12 cellular contexts compared by ENCODE assay signal in genomic region chr22:18033204-18033998, GRCh38. TPM values are rescaled to one million over a fixed set of nuclear protein-coding genes. Genes with fewer than 3 reads are reported as not detected.
DNase-seq lines count a peak whose midpoint lies in the region; ATAC-seq and TF ChIP-seq lines count a peak whose summit lies in the region.
"Had no signal": no experiment of that assay in that cellular context is flagged by ENCODE, and none has a peak within 500 bp of the region (broad histone marks: within the 10 kb centered on the region; RNA-seq: fewer than 3 reads in every experiment).

No MANE protein-coding gene starts in this region.

- no peaks in the 10 kb centered on the region for H3K36me3 ChIP-seq in SK-N-SH (replicated peaks in 1 of 2; ENCODE audit: control insufficient read depth in 1 of 2, insufficient read depth in 2 of 2, low read length in 1 of 2)
- H3K36me3 ChIP-seq in psoas muscle (ENCODE audit: insufficient read depth in 1 of 2, low read depth in 1 of 2): no peaks in the 10 kb centered on the region
- H3K36me3 ChIP-seq: BLaER1 treated with 17β-estradiol and CSF1 and Interleukin-3, amounts not matched to agents 10 nM and 100 nM had no signal

- no peaks in the 10 kb centered on the region for H3K79me2 ChIP-seq in SK-N-SH (ENCODE audit: insufficient read depth)

- H3K4me1 Mint-ChIP-seq in activated CD4-positive, alpha-beta T cell treated with anti-CD3 and anti-CD28 coated beads, Interleukin-2, amount 10 ng/mL, durations not matched to agents 24 days and 14 days: no peaks in the 10 kb centered on the region

- H4K20me1 ChIP-seq in SK-N-SH (ENCODE audit: insufficient read depth): no peaks in the 10 kb centered on the region
- H4K20me1 ChIP-seq: BLaER1 treated with 17β-estradiol and CSF1 and Interleukin-3, amounts not matched to agents 10 nM and 100 nM had no signal

- ATAC-seq in psoas muscle: no peak
- ATAC-seq in HG03108 (IDR thresholded peaks at IDR 0.05; ENCODE audit: unreplicated experiment): no peak

- TF ChIP-seq CTCF in SK-N-SH (IDR thresholded peaks at IDR 0.05): no peak
- peak; percentile 13 for TF ChIP-seq CTCF in fibroblast of pulmonary artery (IDR thresholded peaks at IDR 0.05; ENCODE audit: low read length, missing control alignments)
- no peak for TF ChIP-seq CTCF in psoas muscle (IDR thresholded peaks at IDR 0.05)

- no peak for TF ChIP-seq EP300 in SK-N-SH (IDR thresholded peaks at IDR 0.05; ENCODE audit: borderline replicate concordance in 1 of 2, low read depth in 1 of 2, low read length in 1 of 2)

- TF ChIP-seq RAD21 in SK-N-SH (IDR thresholded peaks at IDR 0.05; ENCODE audit: low read length): no peak

- H3K9ac ChIP-seq in SK-N-SH: no peak overlapping the region; the same call in 1 of the 2 replicates
- H3K9ac ChIP-seq: BLaER1 treated with 17β-estradiol and CSF1 and Interleukin-3, amounts not matched to agents 10 nM and 100 nM had no signal

- CTCF ChIA-PET in SK-N-SH (lab: Yijun Ruan, JAX): interaction anchor here (0.8 to 2.3 kb wide), 5 partner anchors 10 to 203 kb away, joined by 3 to 7 read pairs (median 3); no protein-coding TSS in a partner anchor

- no peaks in the 10 kb centered on the region for H3K9me2 ChIP-seq in SK-N-SH

- DNase-seq in AG08395 (ENCODE audit: low spot score) (peak; percentile 58), SK-N-SH (no peak), fibroblast of pulmonary artery (ENCODE audit: low read depth) (peak; percentile 37), psoas muscle (no peak), CD1c-positive myeloid dendritic cell (ENCODE audit: extremely low spot score) (no peak)
- DNase-seq in activated CD4-positive, alpha-beta T cell treated with anti-CD3 and anti-CD28 coated beads, Interleukin-2, amount 10 ng/mL, durations not matched to agents 24 days and 14 days: no peak
- DNase-seq in activated CD8-positive, alpha-beta memory T cell treated with anti-CD3 and anti-CD28 coated beads, Interleukin-2, amount 50 U/mL, for 48 hours: no peak
- DNase-seq: activated T-cell treated with anti-CD3 and anti-CD28 coated beads, Interleukin-2, amount 50 U/mL, for 1 hour; central memory CD4-positive, alpha-beta T cell had no signal

- H3F3A ChIP-seq in SK-N-SH (replicated peaks; ENCODE audit: insufficient read depth): peaks cover 19% of the 10 kb centered on the region

- no peak overlapping the region for H2AFZ ChIP-seq in SK-N-SH (ENCODE audit: low read depth)

- WGBS in SK-N-SH (ENCODE audit: low lambda C conversion rate): 77% methylated on average over 4 of the region's 6 CpGs
- 70 to 82% (median 76%) methylated on average over 6 of the region's 6 CpGs for WGBS in psoas muscle, 3 donors

- H3K4me3 Mint-ChIP-seq in activated CD4-positive, alpha-beta T cell treated with anti-CD3 and anti-CD28 coated beads, Interleukin-2, amount 10 ng/mL, durations not matched to agents 24 days and 14 days: no peak overlapping the region

- no peak overlapping the region for H3K4me3 ChIP-seq in SK-N-SH (ENCODE audit: low read depth in 2 of 2, low read length in 1 of 2)
- H3K4me3 ChIP-seq in fibroblast of pulmonary artery (replicated peaks; ENCODE audit: low read depth, low read length): no peak overlapping the region
- no peak overlapping the region for H3K4me3 ChIP-seq in psoas muscle
- H3K4me3 ChIP-seq: BLaER1 treated with 17β-estradiol and CSF1 and Interleukin-3, amounts not matched to agents 10 nM and 100 nM had no signal

- H3K4me2 ChIP-seq in SK-N-SH: peak overlapping the region; percentile 70
- H3K4me2 ChIP-seq: BLaER1 treated with 17β-estradiol and CSF1 and Interleukin-3, amounts not matched to agents 10 nM and 100 nM had no signal

- H3K27me3 ChIP-seq in SK-N-SH (ENCODE audit: insufficient read depth) (no peaks in the 10 kb centered on the region), psoas muscle (ENCODE audit: insufficient read depth in 3 of 3, low read length in 2 of 3) (no peaks in the 10 kb centered on the region)
- H3K27me3 ChIP-seq: BLaER1 treated with 17β-estradiol and CSF1 and Interleukin-3, amounts not matched to agents 10 nM and 100 nM had no signal

- POLR2A ChIA-PET in SK-N-SH (lab: Yijun Ruan, JAX): no interaction called here

- H3K27ac ChIP-seq in SK-N-SH (ENCODE audit: low read depth in 2 of 2, low read length in 1 of 2): peak overlapping the region; percentile 77 to 93; a peak in 3 of 4 replicates
- H3K27ac ChIP-seq in psoas muscle: peak overlapping the region; percentile 79
- H3K27ac ChIP-seq: BLaER1 treated with 17β-estradiol and CSF1 and Interleukin-3, amounts not matched to agents 10 nM and 100 nM; VCaP had no signal

- H3K36me3 Mint-ChIP-seq in activated CD4-positive, alpha-beta T cell treated with anti-CD3 and anti-CD28 coated beads, Interleukin-2, amount 10 ng/mL, durations not matched to agents 24 days and 14 days (ENCODE audit: low read depth): no peaks in the 10 kb centered on the region

- H3K9me3 ChIP-seq in SK-N-SH: no peaks in the 10 kb centered on the region
- H3K9me3 ChIP-seq in psoas muscle: no peaks in the 10 kb centered on the region
- H3K9me3 ChIP-seq: BLaER1 treated with 17β-estradiol and CSF1 and Interleukin-3, amounts not matched to agents 10 nM and 100 nM had no signal

- intact Hi-C loops in psoas muscle (cut with DNase I): loop anchor here in 1 of 2 donors (5.0 kb wide), 1 partner anchor 44 kb away; the partner anchor contains the start of gene PEX26
- intact Hi-C loops in activated CD4-positive, alpha-beta T cell treated with anti-CD3 and anti-CD28 coated beads, Interleukin-2, amount 10 ng/mL, durations not matched to agents 24 days and 14 days (cut with micrococcal nuclease): no loop called here

- no peaks in the 10 kb centered on the region for H3K9me3 Mint-ChIP-seq in activated CD4-positive, alpha-beta T cell treated with anti-CD3 and anti-CD28 coated beads, Interleukin-2, amount 10 ng/mL, durations not matched to agents 24 days and 14 days

- H3K27ac Mint-ChIP-seq in activated CD4-positive, alpha-beta T cell treated with anti-CD3 and anti-CD28 coated beads, Interleukin-2, amount 10 ng/mL, durations not matched to agents 24 days and 14 days: no peak overlapping the region

- H3K4me1 ChIP-seq in SK-N-SH (ENCODE audit: control insufficient read depth in 1 of 2, insufficient read depth in 2 of 2, low read depth in 1 of 2, low read length in 1 of 2) (peaks cover 11 to 16% of the 10 kb centered on the region in 2 experiments; a peak in 3 of 4 replicates), psoas muscle (peaks cover 40% of the 10 kb centered on the region)

- H3K27me3 Mint-ChIP-seq in activated CD4-positive, alpha-beta T cell treated with anti-CD3 and anti-CD28 coated beads, Interleukin-2, amount 10 ng/mL, durations not matched to agents 24 days and 14 days: peaks cover 10% of the 10 kb centered on the region

TF ChIP-seq in SK-N-SH, 30 proteins besides CTCF, POLR2A, EP300 and RAD21:
- TF ChIP-seq GABPA (IDR thresholded peaks at IDR 0.05; ENCODE audit: low read depth) (no peak), NRF1 (IDR thresholded peaks at IDR 0.05; ENCODE audit: low read depth, low read length) (no peak), MAX (IDR thresholded peaks at IDR 0.05; ENCODE audit: low read depth) (0 out of 2 replicates have a peak, but pooled peaks have one; percentile 18)

RNA-seq across cellular contexts. Expression of gene MICAL3, which starts 9.0 kb away (rescaled TPM):
- polyA plus RNA-seq in SK-N-SH (2012; rRNA removed) (50.9 and 83.1 TPM in 2 replicates), psoas muscle (1 to 10 TPM; 2.1 to 6.9 (median 3.5) TPM)
- polyA plus RNA-seq in SK-N-SH (2012; cell fraction: cytosol; rRNA removed): 35.5 and 39.3 TPM in 2 replicates
- 293 and 319 TPM in 2 replicates for polyA plus RNA-seq in SK-N-SH (2012; cell fraction: nucleus; rRNA removed)
- 10 to 100 TPM; 15.5 to 38.3 (median 27.1) TPM for total RNA-seq in psoas muscle
- 47.0 and 51.2 TPM in 2 replicates for total RNA-seq in activated CD4-positive, alpha-beta T cell treated with anti-CD3 and anti-CD28 coated beads, Interleukin-2, amount 10 ng/mL, durations not matched to agents 24 days and 14 days

RNA-seq across cellular contexts. Expression of gene PEX26, which starts 44.4 kb away (rescaled TPM):
- 13.0 and 17.5 TPM in 2 replicates for polyA plus RNA-seq in SK-N-SH (2012; rRNA removed)
- polyA plus RNA-seq in SK-N-SH (2012; cell fraction: cytosol; rRNA removed): 7.8 and 12.2 TPM in 2 replicates
- 15.3 and 16.2 TPM in 2 replicates for polyA plus RNA-seq in SK-N-SH (2012; cell fraction: nucleus; rRNA removed)
- 10 to 100 TPM; 17.6 to 23.4 (median 19.8) TPM for total RNA-seq in psoas muscle
- 10 to 100 TPM; 11.2 to 19.0 (median 15.2) TPM for polyA plus RNA-seq in psoas muscle
- total RNA-seq in activated CD4-positive, alpha-beta T cell treated with anti-CD3 and anti-CD28 coated beads, Interleukin-2, amount 10 ng/mL, durations not matched to agents 24 days and 14 days: 53.5 and 54.0 TPM in 2 replicates

Comparison
In these comparisons a context has a peak if more than half of its experiments do, and no peak if none do; other contexts are left out.
1. DNase-seq: peak in AG08395 (single experiment) and fibroblast of pulmonary artery (single experiment); none in SK-N-SH (single experiment), psoas muscle (0 of 2), activated CD4-positive, alpha-beta T cell treated with anti-CD3 and anti-CD28 coated beads, Interleukin-2, amount 10 ng/mL, durations not matched to agents 24 days and 14 days (single experiment), activated CD8-positive, alpha-beta memory T cell treated with anti-CD3 and anti-CD28 coated beads, Interleukin-2, amount 50 U/mL, for 48 hours (single experiment) and CD1c-positive myeloid dendritic cell (single experiment).